Comparison of ENCODE assay signal across 16 cellular contexts in genomic region chr2:84940836-84941412, GRCh38. TPM values are rescaled to one million over a fixed set of nuclear protein-coding genes. Genes with fewer than 3 reads are reported as not detected.
A peak's percentile ranks its signal among the peaks of the same experiment; 100 is the strongest.
DNase-seq lines count a peak whose midpoint lies in the region; ATAC-seq and TF ChIP-seq lines count a peak whose summit lies in the region.
"Had no signal": no experiment of that assay in that cellular context is flagged by ENCODE, and none has a peak within 500 bp of the region (broad histone marks: within the 10 kb centered on the region; RNA-seq: fewer than 3 reads in every experiment).

No MANE protein-coding gene starts in this region.

- no peak for TF ChIP-seq POLR2A in esophagus squamous epithelium (IDR thresholded peaks at IDR 0.05)

- no peaks in the 10 kb centered on the region for H3K9me3 Mint-ChIP-seq in GM23338
- H3K9me3 Mint-ChIP-seq: immature natural killer cell had no signal

- H3K9me3 ChIP-seq in OCI-LY7 (ENCODE audit: low read length) (no peaks in the 10 kb centered on the region), colonic mucosa (no peaks in the 10 kb centered on the region), esophagus squamous epithelium (no peaks in the 10 kb centered on the region)
- H3K9me3 ChIP-seq: body of pancreas, SK-N-SH had no signal

- H3K27me3 ChIP-seq in GM23338 (ENCODE audit: insufficient read depth): no peaks in the 10 kb centered on the region
- no peaks in the 10 kb centered on the region for H3K27me3 ChIP-seq in colonic mucosa
- no peaks in the 10 kb centered on the region for H3K27me3 ChIP-seq in esophagus squamous epithelium
- H3K27me3 ChIP-seq: body of pancreas had no signal

- peak; percentile 33 for ATAC-seq in GM23338
- ATAC-seq: body of pancreas, PC-3 had no signal

- 86 to 96% methylated on average over 3 of the region's 3 CpGs for WGBS in esophagus squamous epithelium, 2 donors

- H3K4me3 ChIP-seq in GM23338 (no peak overlapping the region), OCI-LY7 (ENCODE audit: low read depth, low read length, poor library complexity, severe bottlenecking) (no peak overlapping the region), colonic mucosa (no peak overlapping the region), esophagus squamous epithelium (no peak overlapping the region)
- H3K4me3 ChIP-seq: body of pancreas, lung had no signal

- H3K36me3 ChIP-seq in GM23338 (ENCODE audit: insufficient read depth) (no peaks in the 10 kb centered on the region), OCI-LY7 (ENCODE audit: insufficient read depth, low read length) (0 out of 2 replicates have a peak, but pooled peaks cover 4% of the 10 kb centered on the region), colonic mucosa (no peaks in the 10 kb centered on the region), esophagus squamous epithelium (no peaks in the 10 kb centered on the region)

- H3K4me2 ChIP-seq in GM23338 (peak overlapping the region; percentile 0; the same call in 1 of the 2 replicates), OCI-LY7 (ENCODE audit: low read length) (0 out of 2 replicates have a peak overlapping the region, but pooled peaks have one; percentile 4)
- H3K4me2 ChIP-seq: SK-N-SH had no signal

- H3K27ac Mint-ChIP-seq in GM23338: no peak overlapping the region

- H3K9me2 ChIP-seq in GM23338 (ENCODE audit: insufficient read depth) (no peaks in the 10 kb centered on the region), OCI-LY7 (ENCODE audit: insufficient read depth, low read length) (no peaks in the 10 kb centered on the region)
- H3K9me2 ChIP-seq: SK-N-SH had no signal

- no peak overlapping the region for H3K9ac ChIP-seq in colonic mucosa (ENCODE audit: low read depth in 2 of 2, low read length in 2 of 2)
- H3K9ac ChIP-seq: SK-N-SH had no signal

- H4K20me1 ChIP-seq in GM23338 (replicated peaks; ENCODE audit: insufficient read depth) (no peaks in the 10 kb centered on the region; the same call in 1 of the 2 replicates), OCI-LY7 (ENCODE audit: insufficient read depth, low read length) (no peaks in the 10 kb centered on the region)

- intact Hi-C loops in OCI-LY7 (cut with micrococcal nuclease; ENCODE audit: unreplicated experiment): no loop called here
- intact Hi-C loops in colonic mucosa (cut with DNase I): no loop called here
- intact Hi-C loops in esophagus squamous epithelium (cut with DNase I): no loop called here

- TF ChIP-seq CTCF in GM23338 (conservative IDR thresholded peaks at IDR 0.05; ENCODE audit: low read depth in 2 of 2): no peak
- no peak for TF ChIP-seq CTCF in OCI-LY7 (conservative IDR thresholded peaks at IDR 0.05; ENCODE audit: low read length)
- no peak for TF ChIP-seq CTCF in colonic mucosa (IDR thresholded peaks at IDR 0.05)
- TF ChIP-seq CTCF in esophagus squamous epithelium (IDR thresholded peaks at IDR 0.05): no peak

- peaks cover 16% of the 10 kb centered on the region for H3K27me3 Mint-ChIP-seq in GM23338 (ENCODE audit: insufficient read depth, low read depth, poor library complexity)

- DNase-seq in AML-193 (lab: John Stamatoyannopoulos, UW) (peak; percentile 75 to 82), GM23338 (ENCODE audit: low spot score) (no peak), OCI-LY7 (ENCODE audit: low spot score) (no peak), colonic mucosa (peak; percentile 50), esophagus squamous epithelium (lab: John Stamatoyannopoulos, UW) (no peak), midbrain (lab: John Stamatoyannopoulos, UW) (no peak), AG20443 (ENCODE audit: low spot score) (no peak)
- DNase-seq in stimulated activated CD4-positive, alpha-beta T cell treated with anti-CD3 and anti-CD28 coated beads, Interleukin-2, amount 100 ng/mL, for 24 hours: no peak
- DNase-seq: body of pancreas, dermis blood vessel endothelial cell, GF-D8, immature natural killer cell, NCI-H1694, PC-3, SK-N-SH had no signal

- H3K4me1 Mint-ChIP-seq in GM23338: peaks cover 30% of the 10 kb centered on the region

- 0 out of 2 replicates have a peak, but pooled peaks cover 3% of the 10 kb centered on the region for H3F3A ChIP-seq in GM23338 (replicated peaks; ENCODE audit: low read depth)

- CTCF ChIA-PET in OCI-LY7 (lab: Charles Lee; ENCODE audit: unreplicated experiment): interaction anchor here (0.5 to 2.3 kb wide), 4 partner anchors 15 to 158 kb away, joined by 3 to 11 read pairs (median 4); no protein-coding TSS in a partner anchor

- H2AFZ ChIP-seq in GM23338 (no peak overlapping the region), OCI-LY7 (ENCODE audit: low read length) (no peak overlapping the region)

- H3K4me1 ChIP-seq in GM23338 (ENCODE audit: insufficient read depth) (peaks cover 22% of the 10 kb centered on the region), OCI-LY7 (ENCODE audit: insufficient read depth, low read length, poor library complexity, severe bottlenecking) (peaks cover 62% of the 10 kb centered on the region), colonic mucosa (peaks cover 11% of the 10 kb centered on the region), esophagus squamous epithelium (peaks cover 0 to 27% (median 0%) of the 10 kb centered on the region in 3 donors)

- H3K36me3 Mint-ChIP-seq in GM23338 (ENCODE audit: low read depth): no peaks in the 10 kb centered on the region

- H3K27ac ChIP-seq in GM23338 (ENCODE audit: low read depth) (peak overlapping the region; percentile 68; the same call in 1 of the 2 replicates), OCI-LY7 (ENCODE audit: low read depth, low read length, poor library complexity, severe bottlenecking) (peak overlapping the region; percentile 6), colonic mucosa (peak overlapping the region; percentile 90), esophagus squamous epithelium (no peak overlapping the region)

- no TSS peak for BruUV-seq in OCI-LY7 (replicated peaks; lab: Mats Ljungman, UMichigan)

- POLR2A ChIA-PET in OCI-LY7 (lab: Charles Lee): interaction anchor here (0.6 to 10.8 kb wide), 5 partner anchors 8 to 42 kb away, joined by 4 to 107 read pairs (median 9); partner anchors contain the start of gene KCMF1

- no peak overlapping the region for H3K4me3 Mint-ChIP-seq in GM23338

- H3K79me2 ChIP-seq in GM23338 (replicated peaks; ENCODE audit: insufficient read depth) (no peaks in the 10 kb centered on the region), OCI-LY7 (ENCODE audit: insufficient read depth, low read depth, low read length) (no peaks in the 10 kb centered on the region)

TF ChIP-seq in GM23338, 12 proteins besides CTCF, POLR2A, EP300 and RAD21:
- no peak for TF ChIP-seq REST (IDR thresholded peaks at IDR 0.05; ENCODE audit: unreplicated experiment)
- no peak for TF ChIP-seq NANOG (IDR thresholded peaks at IDR 0.05; ENCODE audit: borderline replicate concordance)

RNA-seq across cellular contexts. Expression of gene KCMF1, which starts 30.0 kb away (rescaled TPM):
- 120 and 129 TPM in 2 replicates for total RNA-seq in GM23338 (2014; rRNA removed; shearing (Covaris generic))
- 29.3 and 39.4 TPM in 2 replicates for polyA plus RNA-seq in GM23338 (2016; fragmentation: Nextera tagmentation; extraction: Ambion mirVana)
- 42.2 and 63.0 TPM in 2 replicates for total RNA-seq in OCI-LY7 (2014; rRNA removed; shearing (Covaris generic))
- total RNA-seq in OCI-LY7 (2022): 95.1 and 108 TPM in 2 replicates
- total RNA-seq in colonic mucosa: 100 to 1,000 TPM in 1 of 2 donors, 10 to 100 TPM in 1; 96.2 to 118 TPM
- total RNA-seq in esophagus squamous epithelium: 10 to 100 TPM; 35.6 to 50.8 (median 44.5) TPM

RNA-seq across cellular contexts. Expression of gene TMSB10, which starts 35.5 kb away (rescaled TPM):
- 834 and 976 TPM in 2 replicates for total RNA-seq in GM23338 (2014; rRNA removed; shearing (Covaris generic))
- polyA plus RNA-seq in GM23338 (2016; fragmentation: Nextera tagmentation; extraction: Ambion mirVana): 2,942 and 3,166 TPM in 2 replicates
- total RNA-seq in OCI-LY7 (2014; rRNA removed; shearing (Covaris generic)): 1,901 and 3,039 TPM in 2 replicates
- total RNA-seq in OCI-LY7 (2022): 869 and 903 TPM in 2 replicates
- total RNA-seq in colonic mucosa: 1,000 to 10,000 TPM; 2,226 to 3,150 TPM
- total RNA-seq in esophagus squamous epithelium: 1,000 to 10,000 TPM; 2,239 to 4,093 (median 3,173) TPM

Comparison
In these comparisons a context has a peak if more than half of its experiments do, and no peak if none do; other contexts are left out.
1. DNase-seq: peak in AML-193 (2 of 2) and colonic mucosa (single experiment); none in GM23338 (single experiment), OCI-LY7 (single experiment), stimulated activated CD4-positive, alpha-beta T cell treated with anti-CD3 and anti-CD28 coated beads, Interleukin-2, amount 100 ng/mL, for 24 hours (0 of 2), esophagus squamous epithelium (single experiment), midbrain (single experiment) and AG20443 (single experiment).
2. H3K27ac ChIP-seq: peak in GM23338 (single experiment), OCI-LY7 (single experiment) and colonic mucosa (single experiment); none in esophagus squamous epithelium (0 of 4).